In the genomic region with DNA sequence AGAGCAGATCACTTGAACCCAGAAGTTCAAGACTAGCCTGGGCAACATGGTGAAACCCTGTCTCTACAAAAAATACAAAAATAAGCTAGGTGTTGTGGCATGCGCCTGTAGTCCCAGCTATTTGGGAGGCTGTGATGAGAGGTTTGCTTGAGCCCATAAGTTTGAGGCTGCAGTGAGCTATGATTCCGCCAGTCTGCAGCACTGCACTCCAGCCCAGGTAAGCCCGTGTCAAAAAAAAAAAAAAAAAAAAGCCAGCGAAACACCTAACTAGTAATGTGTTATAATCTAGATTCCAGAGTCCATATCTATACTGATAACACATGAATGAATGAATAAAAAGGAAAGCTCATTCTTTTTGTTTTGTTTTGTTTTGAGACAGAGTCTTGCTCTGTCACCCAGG, we compare ENCODE assay signal across 28 cellular contexts.
"Had no signal": no experiment of that assay in that cellular context is flagged by ENCODE, and none has a peak within 500 bp of the region (broad histone marks: within the 10 kb centered on the region; RNA-seq: fewer than 3 reads in every experiment).

No MANE protein-coding gene starts in this region.

- H3K4me3 Mint-ChIP-seq: activated CD4-positive, alpha-beta memory T cell treated with anti-CD3 and anti-CD28 coated beads for 36 hours; activated CD4-positive, alpha-beta T cell treated with anti-CD3 and anti-CD28 coated beads, Interleukin-2, amount 10 ng/mL, durations not matched to agents 7 days and 5 days; activated naive CD4-positive, alpha-beta T cell treated with anti-CD3 and anti-CD28 coated beads for 36 hours; activated naive CD8-positive, alpha-beta T cell; activated T-helper 17 cell treated with anti-CD3 and anti-CD28 coated beads, Interleukin-2, amount 50 U/mL, for 72 hours; brain had no signal

- DNase-seq: activated CD4-positive, alpha-beta memory T cell treated with anti-CD3 and anti-CD28 coated beads for 36 hours; activated CD4-positive, alpha-beta T cell treated with anti-CD3 and anti-CD28 coated beads, Interleukin-2, amount 10 ng/mL, durations not matched to agents 7 days and 5 days; activated CD4-positive, CD25-positive, alpha-beta regulatory T cell; activated gamma-delta T cell; activated naive CD4-positive, alpha-beta T cell treated with anti-CD3 and anti-CD28 coated beads for 36 hours; activated T-cell treated with anti-CD3 and anti-CD28 coated beads for 4 hours; activated T-cell treated with anti-CD3 and anti-CD28 coated beads, Interleukin-2, amount 50 U/mL, for 48 hours; amygdala; MV-4-11; NCI-H1092 treated with DMSO at 0.1 percent for 48 hours; NCI-H1417 treated with DMSO at 0.1 percent for 48 hours; NCI-H1694; NCI-H2029; NCI-H2107; NCI-H345; NCI-H510A; NCI-H526 treated with DMSO at 0.1 percent for 48 hours; NCI-H82; RPMI8226; T-helper 1 cell had no signal

- H3K9me3 ChIP-seq: MG63 had no signal

- H3K9me3 Mint-ChIP-seq: activated CD4-positive, alpha-beta memory T cell treated with anti-CD3 and anti-CD28 coated beads for 36 hours; activated CD4-positive, alpha-beta T cell treated with anti-CD3 and anti-CD28 coated beads, Interleukin-2, amount 10 ng/mL, durations not matched to agents 7 days and 5 days; activated naive CD4-positive, alpha-beta T cell treated with anti-CD3 and anti-CD28 coated beads for 36 hours; activated T-helper 17 cell treated with anti-CD3 and anti-CD28 coated beads, Interleukin-2, amount 50 U/mL, for 72 hours had no signal

- H3K4me3 ChIP-seq: MG63, SK-N-MC had no signal

- H3K27ac ChIP-seq: SK-N-MC, VCaP had no signal

- ATAC-seq: activated T-helper 17 cell treated with anti-CD3 and anti-CD28 coated beads, Interleukin-2, amount 50 U/mL, for 72 hours; Right ventricle myocardium inferior had no signal

- H3K27me3 ChIP-seq: MG63 had no signal

- H3K27ac Mint-ChIP-seq: activated CD4-positive, alpha-beta memory T cell treated with anti-CD3 and anti-CD28 coated beads for 36 hours; activated CD4-positive, alpha-beta T cell treated with anti-CD3 and anti-CD28 coated beads, Interleukin-2, amount 10 ng/mL, durations not matched to agents 7 days and 5 days; activated naive CD4-positive, alpha-beta T cell treated with anti-CD3 and anti-CD28 coated beads for 36 hours; activated naive CD8-positive, alpha-beta T cell; activated T-helper 17 cell treated with anti-CD3 and anti-CD28 coated beads, Interleukin-2, amount 50 U/mL, for 72 hours had no signal

- H3K36me3 ChIP-seq: MG63 had no signal

- H3K4me1 Mint-ChIP-seq: activated CD4-positive, alpha-beta T cell treated with anti-CD3 and anti-CD28 coated beads, Interleukin-2, amount 10 ng/mL, durations not matched to agents 7 days and 5 days; brain had no signal

- H3K36me3 Mint-ChIP-seq: activated CD4-positive, alpha-beta memory T cell treated with anti-CD3 and anti-CD28 coated beads for 36 hours; activated naive CD8-positive, alpha-beta T cell; brain had no signal

- FAIRE-seq: astrocyte had no signal

- H3K27me3 Mint-ChIP-seq: activated CD4-positive, alpha-beta memory T cell treated with anti-CD3 and anti-CD28 coated beads for 36 hours; activated naive CD8-positive, alpha-beta T cell had no signal
